ENCODE assay signal across 8 cellular contexts in the genomic region with DNA sequence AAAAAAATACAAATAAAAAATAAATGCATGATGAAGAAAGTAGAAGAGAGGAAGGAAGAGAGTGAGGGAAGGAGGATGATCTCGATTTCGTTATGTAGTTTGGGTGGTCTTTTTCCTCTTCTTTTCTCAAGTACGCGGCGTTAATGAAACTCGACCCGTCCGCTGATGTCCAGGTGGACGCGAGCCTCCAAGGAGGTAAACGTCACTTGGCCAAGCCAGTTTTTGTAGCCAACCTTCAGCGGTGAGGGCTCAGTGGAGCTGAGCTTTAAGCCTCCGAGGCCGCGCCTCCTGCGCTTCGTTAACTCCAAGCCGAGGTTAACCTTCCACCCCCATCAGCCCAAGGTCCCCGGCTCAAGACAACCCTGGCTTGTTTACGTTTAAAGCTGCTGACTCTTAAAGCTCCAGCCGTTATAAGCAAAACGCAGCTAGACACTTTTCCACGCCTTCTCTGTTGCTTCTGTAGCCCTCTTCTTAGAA. TPM values are rescaled to one million over a fixed set of nuclear protein-coding genes. Genes with fewer than 3 reads are reported as not detected.
A peak's percentile ranks its signal among the peaks of the same experiment; 100 is the strongest.
DNase-seq lines count a peak whose midpoint lies in the region; ATAC-seq, FAIRE-seq and TF ChIP-seq lines count a peak whose summit lies in the region.

No MANE protein-coding gene starts in this region.

- H3K4me1 ChIP-seq in breast epithelium (no peaks in the 10 kb centered on the region), kidney (ENCODE audit: control insufficient read depth in 1 of 2, insufficient read depth in 1 of 2, low read depth in 1 of 2, low read length in 2 of 2) (peaks cover 5 to 7% of the 10 kb centered on the region in 2 donors)

- no peak overlapping the region for H3K27ac ChIP-seq in SK-N-MC
- H3K27ac ChIP-seq in breast epithelium: peak overlapping the region; percentile 90 to 94
- H3K27ac ChIP-seq in kidney (ENCODE audit: low read depth in 2 of 2, low read length in 2 of 2): peak overlapping the region; percentile 83 to 87

- TF ChIP-seq CTCF in breast epithelium (IDR thresholded peaks at IDR 0.05) (no peak), kidney (IDR thresholded peaks at IDR 0.05; ENCODE audit: borderline replicate concordance, extremely low read depth, insufficient read depth) (no peak)

- FAIRE-seq in kidney (lab: Jason Lieb, UNC): no peak

- no peaks in the 10 kb centered on the region for H3K36me3 ChIP-seq in SK-N-MC (ENCODE audit: insufficient read depth, low read length)
- no peaks in the 10 kb centered on the region for H3K36me3 ChIP-seq in breast epithelium
- H3K36me3 ChIP-seq in kidney (ENCODE audit: control insufficient read depth in 1 of 2, insufficient read depth in 2 of 2, low read length in 2 of 2): no peaks in the 10 kb centered on the region

- TF ChIP-seq POLR2A in breast epithelium (IDR thresholded peaks at IDR 0.05): no peak

- H3K4me3 ChIP-seq in SK-N-MC (peak overlapping the region; percentile 79), breast epithelium (peak overlapping the region; percentile 75 to 92 (median 86)), kidney (ENCODE audit: low read length in 2 of 2) (peak overlapping the region; percentile 79 to 81)

- no peak overlapping the region for H3K9ac ChIP-seq in SK-N-MC (ENCODE audit: insufficient read length)
- peak overlapping the region; percentile 78 to 83 for H3K9ac ChIP-seq in kidney (ENCODE audit: low read length in 2 of 2)

- peak; percentile 24 for ATAC-seq in HG02852 (IDR thresholded peaks at IDR 0.05; ENCODE audit: unreplicated experiment)
- ATAC-seq in GM18502 (IDR thresholded peaks at IDR 0.05; ENCODE audit: poor library complexity, unreplicated experiment): no peak
- no peak for ATAC-seq in HG03520 (IDR thresholded peaks at IDR 0.05; ENCODE audit: unreplicated experiment)

- peak; percentile 48 for DNase-seq in DMS79 (lab: John Stamatoyannopoulos, UW)
- no peak for DNase-seq in SK-N-MC (ENCODE audit: low read depth, low spot score)
- DNase-seq in breast epithelium (ENCODE audit: low spot score in 2 of 2): peak; percentile 22 to 56
- DNase-seq in kidney: peak; percentile 81
- peak; percentile 8 for DNase-seq in stimulated activated CD4-positive, alpha-beta T cell treated with anti-CD3 and anti-CD28 coated beads, Interleukin-2, amount 100 ng/mL, for 4 hours (ENCODE audit: low read depth)

- H3K9me3 ChIP-seq in SK-N-MC (ENCODE audit: low read depth, low read length): no peaks in the 10 kb centered on the region
- H3K9me3 ChIP-seq in breast epithelium: no peaks in the 10 kb centered on the region
- H3K9me3 ChIP-seq in kidney (ENCODE audit: control insufficient read depth in 1 of 2, low read length in 2 of 2): no peaks in the 10 kb centered on the region

- intact Hi-C loops in breast epithelium (cut with DNase I; ENCODE audit: low total_unique reads): no loop called here
- intact Hi-C loops in kidney (cut with DNase I): no loop called here

- H3K27me3 ChIP-seq in breast epithelium: no peaks in the 10 kb centered on the region

RNA-seq across cellular contexts. Expression of a gene that starts 0.7 kb away (rescaled TPM):
- total RNA-seq in breast epithelium: 10 to 100 TPM; 47.2 to 95.0 (median 66.5) TPM
- 56.9 TPM for total RNA-seq in kidney
- polyA plus RNA-seq in kidney (ENCODE audit: insufficient read depth, low read depth, low replicate concordance): 5.7 TPM
